ENCODE assay signal across 9 cellular contexts in genomic region chr11:125451400-125452124, GRCh38. TPM values are rescaled to one million over a fixed set of nuclear protein-coding genes. Genes with fewer than 3 reads are reported as not detected.
DNase-seq lines count a peak whose midpoint lies in the region; ATAC-seq, FAIRE-seq and TF ChIP-seq lines count a peak whose summit lies in the region.
"Had no signal": no experiment of that assay in that cellular context is flagged by ENCODE, and none has a peak within 500 bp of the region (broad histone marks: within the 10 kb centered on the region; RNA-seq: fewer than 3 reads in every experiment).

No MANE protein-coding gene starts in this region.

- 26 to 27% methylated on average over 10 of the region's 10 CpGs for WGBS in pancreas, 2 donors

- no peak overlapping the region for H3K4me3 Mint-ChIP-seq in CD4-positive, CD25-positive, alpha-beta regulatory T cell
- H3K4me3 Mint-ChIP-seq: activated naive CD8-positive, alpha-beta T cell had no signal

- no peak overlapping the region for H3K4me3 ChIP-seq in CD4-positive, CD25-positive, alpha-beta regulatory T cell (ENCODE audit: low read depth, low read length)
- H3K4me3 ChIP-seq in OCI-LY7 (ENCODE audit: low read depth, low read length, poor library complexity, severe bottlenecking) (no peak overlapping the region), pancreas (no peak overlapping the region)

- H4K20me1 ChIP-seq in OCI-LY7 (ENCODE audit: insufficient read depth, low read length): no peaks in the 10 kb centered on the region

- H3K9me3 ChIP-seq in CD4-positive, CD25-positive, alpha-beta regulatory T cell (ENCODE audit: control insufficient read depth in 2 of 2, low read length in 2 of 2): no peaks in the 10 kb centered on the region
- H3K9me3 ChIP-seq in OCI-LY7 (ENCODE audit: low read length) (no peaks in the 10 kb centered on the region), pancreas (no peaks in the 10 kb centered on the region)

- H3K9me3 Mint-ChIP-seq in CD4-positive, CD25-positive, alpha-beta regulatory T cell: no peaks in the 10 kb centered on the region

- no peaks in the 10 kb centered on the region for H3K4me1 ChIP-seq in CD4-positive, CD25-positive, alpha-beta regulatory T cell (ENCODE audit: control insufficient read depth, insufficient read depth, low read length, poor library complexity, severe bottlenecking)
- H3K4me1 ChIP-seq in OCI-LY7 (ENCODE audit: insufficient read depth, low read length, poor library complexity, severe bottlenecking): no peaks in the 10 kb centered on the region
- peaks cover 0 to 4% (median 0%) of the 10 kb centered on the region in 3 donors for H3K4me1 ChIP-seq in pancreas

- intact Hi-C loops in OCI-LY7 (cut with micrococcal nuclease; ENCODE audit: unreplicated experiment): no loop called here
- intact Hi-C loops in pancreas (cut with DNase I): no loop called here

- H3K27ac ChIP-seq in CD4-positive, CD25-positive, alpha-beta regulatory T cell (ENCODE audit: insufficient read depth, low read length, poor library complexity, severe bottlenecking): no peak overlapping the region
- H3K27ac ChIP-seq in OCI-LY7 (ENCODE audit: low read depth, low read length, poor library complexity, severe bottlenecking) (no peak overlapping the region), pancreas (peak overlapping the region in 2 of 4 donors; percentile 36 to 54)

- H3K36me3 Mint-ChIP-seq in CD4-positive, CD25-positive, alpha-beta regulatory T cell: no peaks in the 10 kb centered on the region
- H3K36me3 Mint-ChIP-seq: activated naive CD8-positive, alpha-beta T cell had no signal

- H3K36me3 ChIP-seq in CD4-positive, CD25-positive, alpha-beta regulatory T cell (ENCODE audit: control insufficient read depth, insufficient read depth, low read length): no peaks in the 10 kb centered on the region
- H3K36me3 ChIP-seq in OCI-LY7 (ENCODE audit: insufficient read depth, low read length) (no peaks in the 10 kb centered on the region), pancreas (no peaks in the 10 kb centered on the region)

- POLR2A ChIA-PET in OCI-LY7 (lab: Charles Lee): interaction anchor here (1.3 to 2.2 kb wide), 2 partner anchors 9 to 11 kb away, joined by 3 to 7 read pairs; no protein-coding TSS in a partner anchor

- H3K4me1 Mint-ChIP-seq in CD4-positive, CD25-positive, alpha-beta regulatory T cell: peaks cover 0 to 9% (median 4%) of the 10 kb centered on the region in 4 donors

- no peak for FAIRE-seq in pancreas (lab: Jason Lieb, UNC)

- TF ChIP-seq CTCF in OCI-LY7 (conservative IDR thresholded peaks at IDR 0.05; ENCODE audit: low read length) (no peak), pancreas (IDR thresholded peaks at IDR 0.05) (no peak)

- CTCF ChIA-PET in OCI-LY7 (lab: Charles Lee; ENCODE audit: unreplicated experiment): no interaction called here

- H2AFZ ChIP-seq in OCI-LY7 (ENCODE audit: low read length): peak overlapping the region; percentile 62; the same call in 1 of the 2 replicates

- no peaks in the 10 kb centered on the region for H3K79me2 ChIP-seq in OCI-LY7 (ENCODE audit: insufficient read depth, low read depth, low read length)

- no peaks in the 10 kb centered on the region for H3K9me2 ChIP-seq in OCI-LY7 (ENCODE audit: insufficient read depth, low read length)

- no peak for DNase-seq in CD4-positive, CD25-positive, alpha-beta regulatory T cell
- DNase-seq in OCI-LY7 (ENCODE audit: low spot score): no peak
- DNase-seq in globus pallidus (ENCODE audit: low spot score): peak; percentile 97
- peak in 3 of 6 donors; percentile 22 to 46 (median 25) for DNase-seq in pancreas
- no peak for DNase-seq in DMS114 treated with DMSO at 0.1 percent for 48 hours (lab: John Stamatoyannopoulos, UW; ENCODE audit: unreplicated experiment)
- no peak for DNase-seq in stimulated activated CD4-positive, alpha-beta T cell treated with anti-CD3 and anti-CD28 coated beads, Interleukin-12 subunit alpha, Interleukin-12 subunit beta, amount 100 ng/mL, for 4 hours

- H3K27me3 ChIP-seq in CD4-positive, CD25-positive, alpha-beta regulatory T cell (ENCODE audit: control insufficient read depth, insufficient read depth, low read length): no peaks in the 10 kb centered on the region
- no peaks in the 10 kb centered on the region for H3K27me3 ChIP-seq in pancreas

- H3K4me2 ChIP-seq in OCI-LY7 (ENCODE audit: low read length): no peak overlapping the region

- BruUV-seq in OCI-LY7 (replicated peaks; lab: Mats Ljungman, UMichigan): no TSS peak

- peak overlapping the region in 2 of 3 donors; percentile 20 to 73 for H3K27ac Mint-ChIP-seq in CD4-positive, CD25-positive, alpha-beta regulatory T cell
- H3K27ac Mint-ChIP-seq: activated naive CD8-positive, alpha-beta T cell had no signal

- H3K27me3 Mint-ChIP-seq in CD4-positive, CD25-positive, alpha-beta regulatory T cell: peaks cover 9% of the 10 kb centered on the region
- H3K27me3 Mint-ChIP-seq: activated naive CD8-positive, alpha-beta T cell had no signal

- ATAC-seq in CD4-positive, CD25-positive, alpha-beta regulatory T cell (ENCODE audit: low read depth in 2 of 2): no peak
- ATAC-seq in GM21381 (IDR thresholded peaks at IDR 0.05; ENCODE audit: unreplicated experiment) (peak; percentile 72), pancreas (peak; percentile 61 to 92 (median 88)), HG03439 (IDR thresholded peaks at IDR 0.05; ENCODE audit: unreplicated experiment) (no peak)

RNA-seq across cellular contexts. Expression of gene FEZ1, which starts 44.5 kb away (rescaled TPM):
- total RNA-seq in CD4-positive, CD25-positive, alpha-beta regulatory T cell: 1.5 TPM
- polyA plus RNA-seq in CD4-positive, CD25-positive, alpha-beta regulatory T cell: under 1 TPM in 2 of 4 donors, not detected in 2; 0.52 to 0.73 TPM
- 0.22 TPM in 1 of 2 replicates, not detected in the other for total RNA-seq in OCI-LY7 (2014; rRNA removed; shearing (Covaris generic))
- 0.36 and 0.55 TPM in 2 replicates for total RNA-seq in OCI-LY7 (2022)
- 1 to 10 TPM in 4 of 6 donors, under 1 TPM in 2; 0.73 to 3.4 (median 1.6) TPM for total RNA-seq in pancreas
- 1 to 10 TPM; 3.7 to 6.1 TPM for polyA plus RNA-seq in pancreas

Comparison
In these comparisons a context has a peak if more than half of its experiments do, and no peak if none do; other contexts are left out.
1. ATAC-seq: peak in GM21381 (single experiment) and pancreas (4 of 4); none in CD4-positive, CD25-positive, alpha-beta regulatory T cell (0 of 2) and HG03439 (single experiment).